9 cellular contexts compared by ENCODE assay signal in genomic region chr11:94398101-94398500, GRCh38. TPM values are rescaled to one million over a fixed set of nuclear protein-coding genes. Genes with fewer than 3 reads are reported as not detected.
"Had no signal": no experiment of that assay in that cellular context is flagged by ENCODE, and none has a peak within 500 bp of the region (broad histone marks: within the 10 kb centered on the region; RNA-seq: fewer than 3 reads in every experiment).

No MANE protein-coding gene starts in this region.

- DNase-seq: GM23248, GOT3, H7, HFFc6, IMR-90 had no signal

- H3K36me3 ChIP-seq: HAP-1 had no signal

- H3K27ac Mint-ChIP-seq: HFFc6 had no signal

- H3K4me3 ChIP-seq: GM23248, HAP-1, K562 had no signal

- H3K9me3 ChIP-seq: HAP-1 had no signal

- H3K4me3 Mint-ChIP-seq: HFFc6 had no signal

- H2AFZ ChIP-seq: GM23248 had no signal

- H3K27ac ChIP-seq: GM23248, HL-60 had no signal

- ATAC-seq: HCT116, K562 had no signal

- H3K4me1 ChIP-seq: HAP-1 had no signal

RNA-seq across cellular contexts. Expression of gene GPR83, which starts 3.1 kb away (rescaled TPM):
- total RNA-seq: GM23248, HFFc6 had no signal
